ENCODE assay signal across 21 cellular contexts in genomic region chr1:183450086-183450485, GRCh38. TPM values are rescaled to one million over a fixed set of nuclear protein-coding genes. Genes with fewer than 3 reads are reported as not detected.
A peak's percentile ranks its signal among the peaks of the same experiment; 100 is the strongest.
DNase-seq lines count a peak whose midpoint lies in the region; ATAC-seq, FAIRE-seq and TF ChIP-seq lines count a peak whose summit lies in the region.
"Had no signal": no experiment of that assay in that cellular context is flagged by ENCODE, and none has a peak within 500 bp of the region (broad histone marks: within the 10 kb centered on the region; RNA-seq: fewer than 3 reads in every experiment).

No MANE protein-coding gene starts in this region.

- no peaks in the 10 kb centered on the region for H3K36me3 ChIP-seq in adipocyte (ENCODE audit: control insufficient read depth, insufficient read depth, low read length, severe bottlenecking)
- H3K36me3 ChIP-seq in lower lobe of right lung, result no peaks in the 10 kb centered on the region
- H3K36me3 ChIP-seq in small intestine (ENCODE audit: control insufficient read depth in 2 of 2, insufficient read depth in 2 of 2, low read length in 2 of 2), result no peaks in the 10 kb centered on the region

- H3K4me3 ChIP-seq in adipocyte (ENCODE audit: low read length) (no peak overlapping the region), lower lobe of right lung (no peak overlapping the region), small intestine (ENCODE audit: low read depth in 1 of 2, low read length in 2 of 2) (no peak overlapping the region)

- no peaks in the 10 kb centered on the region for H3K9me3 ChIP-seq in adipocyte (ENCODE audit: control insufficient read depth, low read length)
- no peaks in the 10 kb centered on the region for H3K9me3 ChIP-seq in lower lobe of right lung
- H3K9me3 ChIP-seq in small intestine (ENCODE audit: control insufficient read depth, low read depth), result no peaks in the 10 kb centered on the region

- FAIRE-seq in small intestine (lab: Jason Lieb, UNC), result no peak
- FAIRE-seq: HTR-8/SVneo, RCC 7860 had no signal

- H3K4me1 ChIP-seq in adipocyte (ENCODE audit: control insufficient read depth, insufficient read depth, low read length), result no peaks in the 10 kb centered on the region
- H3K4me1 ChIP-seq in lower lobe of right lung, result no peaks in the 10 kb centered on the region
- H3K4me1 ChIP-seq in small intestine (ENCODE audit: control insufficient read depth in 2 of 2, insufficient read depth in 1 of 2, low read depth in 1 of 2, low read length in 1 of 2), result no peaks in the 10 kb centered on the region

- ATAC-seq in lower lobe of right lung, result no peak
- ATAC-seq: Right ventricle myocardium inferior had no signal

- H3K27me3 ChIP-seq in adipocyte (replicated peaks; ENCODE audit: control insufficient read depth, insufficient read depth, low read length) (no peaks in the 10 kb centered on the region), lower lobe of right lung (ENCODE audit: low read depth) (no peaks in the 10 kb centered on the region), small intestine (ENCODE audit: control insufficient read depth in 2 of 2, insufficient read depth in 2 of 2, low read length in 2 of 2) (no peaks in the 10 kb centered on the region)

- H3K27ac ChIP-seq in lower lobe of right lung (no peak overlapping the region), small intestine (ENCODE audit: low read depth in 1 of 2, low read length in 1 of 2) (no peak overlapping the region)

- intact Hi-C loops in lower lobe of right lung (cut with DNase I), result no loop called here

- WGBS in small intestine, 3 donors, result 22 to 35% (median 32%) methylated on average over 2 of the region's 2 CpGs

- H3K9ac ChIP-seq in adipocyte (ENCODE audit: low read length), result no peak overlapping the region

- DNase-seq in EH (ENCODE audit: low read depth) (peak; percentile 15), M059J (ENCODE audit: low read depth) (peak; percentile 65), adipocyte (ENCODE audit: low read depth) (peak; percentile 55), fibroblast of peridontal ligament (ENCODE audit: extremely low read depth) (peak; percentile 46), lower lobe of right lung (no peak), small intestine (no peak), foreskin melanocyte (no peak)
- DNase-seq: C1 segment of cervical spinal cord, DMS 273 treated with DMSO at 0.1 percent for 48 hours, DND-41, GF-D8, H7, NCI-H1092 treated with DMSO at 0.1 percent for 48 hours, NCI-H146, NCI-H2029 treated with DMSO at 0.1 percent for 48 hours, NCI-H226, NCI-H526 had no signal

- TF ChIP-seq CTCF in lower lobe of right lung (IDR thresholded peaks at IDR 0.05), result no peak

RNA-seq across cellular contexts. Expression of gene SMG7, which starts 22.2 kb away (rescaled TPM):
- 31.7 and 65.6 TPM in 2 replicates for total RNA-seq in M059J (2014; rRNA removed; shearing (Covaris generic))
- 58.9 TPM for total RNA-seq in lower lobe of right lung
- polyA plus RNA-seq in small intestine, result 10 to 100 TPM; 18.4 to 22.4 (median 22.1) TPM

RNA-seq across cellular contexts. Expression of gene NMNAT2, which starts 31.9 kb away (rescaled TPM):
- 8.2 and 25.2 TPM in 2 replicates for total RNA-seq in M059J (2014; rRNA removed; shearing (Covaris generic))
- total RNA-seq in lower lobe of right lung, result 0.62 TPM
- polyA plus RNA-seq in small intestine, result 1 to 10 TPM in 1 of 3 donors, not detected in 2; 2.3 TPM
- polyA plus RNA-seq: IgD-negative memory B cell had no signal

Comparison
In these comparisons a context has a peak if more than half of its experiments do, and no peak if none do; other contexts are left out.
1. DNase-seq: peak in EH (single experiment), M059J (single experiment), adipocyte (single experiment) and fibroblast of peridontal ligament (single experiment); none in lower lobe of right lung (single experiment), small intestine (single experiment) and foreskin melanocyte (single experiment).